Comparison of ENCODE assay signal across 8 cellular contexts in genomic region chr19:37906868-37907734, GRCh38. TPM values are rescaled to one million over a fixed set of nuclear protein-coding genes. Genes with fewer than 3 reads are reported as not detected.
DNase-seq lines count a peak whose midpoint lies in the region; ATAC-seq and TF ChIP-seq lines count a peak whose summit lies in the region.

Gene SIPA1L3, plus strand, starts transcription at chr19:37907208. Its CDS starts 174,358 bp downstream, at chr19:38081566.

- peaks cover 34% of the 10 kb centered on the region for H3K4me1 Mint-ChIP-seq in GM23338
- peaks cover 15% of the 10 kb centered on the region for H3K4me1 Mint-ChIP-seq in activated T-helper 17 cell treated with anti-CD3 and anti-CD28 coated beads, Interleukin-2, amount 50 U/mL, for 72 hours
- H3K4me1 Mint-ChIP-seq in natural killer cell: peaks cover 19 to 25% of the 10 kb centered on the region in 2 donors

- H3K36me3 ChIP-seq in DOHH2 (ENCODE audit: control insufficient read depth, low read length) (peaks cover 12% of the 10 kb centered on the region), GM23338 (ENCODE audit: insufficient read depth) (no peaks in the 10 kb centered on the region)

- no peaks in the 10 kb centered on the region for H3K27me3 ChIP-seq in DOHH2 (ENCODE audit: control insufficient read depth, low read length)
- no peaks in the 10 kb centered on the region for H3K27me3 ChIP-seq in GM23338 (ENCODE audit: insufficient read depth)

- intact Hi-C loops in natural killer cell (cut with micrococcal nuclease): loop anchor here (1.0 to 10.0 kb wide), 6 partner anchors 142 to 536 kb away; partner anchors contain the start of genes DPF1, KCNK6, PSMD8 and YIF1B

- H3K9me2 ChIP-seq in DOHH2 (replicated peaks; ENCODE audit: control insufficient read depth, low read length) (no peaks in the 10 kb centered on the region), GM23338 (ENCODE audit: insufficient read depth) (no peaks in the 10 kb centered on the region)

- H4K20me1 ChIP-seq in DOHH2 (ENCODE audit: control insufficient read depth, insufficient read depth, low read depth, low read length) (no peaks in the 10 kb centered on the region), GM23338 (replicated peaks; ENCODE audit: insufficient read depth) (no peaks in the 10 kb centered on the region; the same call in 1 of the 2 replicates)

- H3F3A ChIP-seq in DOHH2 (ENCODE audit: control insufficient read depth, insufficient read depth) (peaks cover 11% of the 10 kb centered on the region; the same call in 1 of the 2 replicates), GM23338 (replicated peaks; ENCODE audit: low read depth) (peaks cover 13% of the 10 kb centered on the region; the same call in 1 of the 2 replicates)

- TF ChIP-seq CTCF in DOHH2 (IDR thresholded peaks at IDR 0.05; ENCODE audit: low read depth, low read length, poor library complexity, severe bottlenecking) (no peak), GM23338 (conservative IDR thresholded peaks at IDR 0.05; ENCODE audit: low read depth in 2 of 2) (no peak), fibroblast of mammary gland (conservative IDR thresholded peaks at IDR 0.05; ENCODE audit: control insufficient read depth, insufficient read depth, low read depth, low read length) (no peak), natural killer cell (IDR thresholded peaks at IDR 0.05) (no peak)

- peak within 1 kb of the TSS; percentile 86 for H2AFZ ChIP-seq in GM23338

- H3K79me2 ChIP-seq in DOHH2 (ENCODE audit: control insufficient read depth, low read length) (peaks cover 51% of the 10 kb centered on the region), GM23338 (replicated peaks; ENCODE audit: insufficient read depth) (peaks cover 47% of the 10 kb centered on the region)

- H3K4me2 ChIP-seq in DOHH2 (ENCODE audit: low read length): peak within 1 kb of the TSS; percentile 95
- H3K4me2 ChIP-seq in GM23338: peak within 1 kb of the TSS; percentile 78

- peak; percentile 90 for ATAC-seq in GM23338
- ATAC-seq in activated T-helper 17 cell treated with anti-CD3 and anti-CD28 coated beads, Interleukin-2, amount 50 U/mL, for 72 hours (replicated peaks): peak; percentile 97
- ATAC-seq in natural killer cell: peak; percentile 98 to 99 (median 98)
- peak; percentile 99 for ATAC-seq in stimulated activated naive CD8-positive, alpha-beta T cell treated with anti-CD3 and anti-CD28 coated beads, Interleukin-15, Interleukin-2, amounts not matched to agents 100 U/mL and 50 U/mL, for 24 hours

- H3K4me1 ChIP-seq in DOHH2 (ENCODE audit: control insufficient read depth, low read length) (peaks cover 69% of the 10 kb centered on the region), GM23338 (ENCODE audit: insufficient read depth) (peaks cover 35% of the 10 kb centered on the region)

- H3K36me3 Mint-ChIP-seq in GM23338 (ENCODE audit: low read depth) (no peaks in the 10 kb centered on the region), natural killer cell (no peaks in the 10 kb centered on the region)
- H3K36me3 Mint-ChIP-seq in activated T-helper 17 cell treated with anti-CD3 and anti-CD28 coated beads, Interleukin-2, amount 50 U/mL, for 72 hours (ENCODE audit: low read depth): no peaks in the 10 kb centered on the region

- H3K9me3 Mint-ChIP-seq in GM23338 (no peaks in the 10 kb centered on the region; the same call in 2 of the 3 replicates), natural killer cell (no peaks in the 10 kb centered on the region)
- no peaks in the 10 kb centered on the region for H3K9me3 Mint-ChIP-seq in activated T-helper 17 cell treated with anti-CD3 and anti-CD28 coated beads, Interleukin-2, amount 50 U/mL, for 72 hours

- H3K27ac Mint-ChIP-seq in GM23338 (peak within 1 kb of the TSS; percentile 98), natural killer cell (peak within 1 kb of the TSS; percentile 18 to 87)
- H3K27ac Mint-ChIP-seq in activated T-helper 17 cell treated with anti-CD3 and anti-CD28 coated beads, Interleukin-2, amount 50 U/mL, for 72 hours: peak within 1 kb of the TSS; percentile 68

- peak; percentile 99 for DNase-seq in GM23338 (ENCODE audit: low spot score)
- DNase-seq in LHCN-M2 (ENCODE audit: low read depth): peak; percentile 94
- peak; percentile 92 for DNase-seq in RPMI8226
- DNase-seq in fibroblast of mammary gland (ENCODE audit: low read depth): peak; percentile 92
- DNase-seq in natural killer cell: peak; percentile 85
- DNase-seq in stimulated activated naive CD8-positive, alpha-beta T cell treated with anti-CD3 and anti-CD28 coated beads, Interleukin-15, Interleukin-2, amounts not matched to agents 100 U/mL and 50 U/mL, for 24 hours: peak; percentile 92

- H3K4me3 ChIP-seq in DOHH2 (ENCODE audit: low read length) (peak within 1 kb of the TSS; percentile 87), GM23338 (peak within 1 kb of the TSS; percentile 92), fibroblast of mammary gland (ENCODE audit: control insufficient read depth, low read depth, low read length) (peak within 1 kb of the TSS; percentile 95)

- H3K4me3 Mint-ChIP-seq in GM23338 (peak within 1 kb of the TSS; percentile 86), natural killer cell (peak within 1 kb of the TSS; percentile 93)
- peak within 1 kb of the TSS; percentile 78 for H3K4me3 Mint-ChIP-seq in activated T-helper 17 cell treated with anti-CD3 and anti-CD28 coated beads, Interleukin-2, amount 50 U/mL, for 72 hours

- H3K27me3 Mint-ChIP-seq in GM23338 (ENCODE audit: insufficient read depth, low read depth, poor library complexity) (peaks cover 2% of the 10 kb centered on the region), natural killer cell (ENCODE audit: low read depth in 2 of 2) (no peaks in the 10 kb centered on the region)
- H3K27me3 Mint-ChIP-seq in activated T-helper 17 cell treated with anti-CD3 and anti-CD28 coated beads, Interleukin-2, amount 50 U/mL, for 72 hours: no peaks in the 10 kb centered on the region

- H3K27ac ChIP-seq in DOHH2 (ENCODE audit: low read depth, low read length) (peak within 1 kb of the TSS; percentile 83), GM23338 (ENCODE audit: low read depth) (peak within 1 kb of the TSS; percentile 90)

- H3K9me3 ChIP-seq in DOHH2 (ENCODE audit: control insufficient read depth, insufficient read depth, low read length): no peaks in the 10 kb centered on the region

TF ChIP-seq in GM23338, 12 proteins besides CTCF, POLR2A, EP300 and RAD21:
- 0 out of 2 replicates have a peak, but pooled peaks have one; percentile 55 for TF ChIP-seq POLR2AphosphoS5 (IDR thresholded peaks at IDR 0.05; ENCODE audit: low read depth)
- no peak for TF ChIP-seq STAT1 (IDR thresholded peaks at IDR 0.05; ENCODE audit: unreplicated experiment)
- peak; percentile 98 for TF ChIP-seq ETS1 (IDR thresholded peaks at IDR 0.05)

RNA-seq across cellular contexts. Expression of gene SIPA1L3, which starts in this region (rescaled TPM):
- total RNA-seq in GM23338 (2014; rRNA removed; shearing (Covaris generic)): 42.3 and 54.1 TPM in 2 replicates
- 7.6 and 15.7 TPM in 2 replicates for polyA plus RNA-seq in GM23338 (2016; fragmentation: Nextera tagmentation; extraction: Ambion mirVana)
- 30.4 and 32.8 TPM in 2 replicates for total RNA-seq in LHCN-M2 (2014; rRNA removed)
- polyA plus RNA-seq in LHCN-M2 (2012): 19.2 TPM
- total RNA-seq in activated T-helper 17 cell treated with anti-CD3 and anti-CD28 coated beads, Interleukin-2, amount 50 U/mL, for 72 hours: 10 to 100 TPM; 19.5 to 21.4 TPM
- 10 to 100 TPM; 34.4 to 35.8 (median 35.4) TPM for total RNA-seq in natural killer cell

Comparison
In these comparisons a context has a peak if more than half of its experiments do, and no peak if none do; other contexts are left out.
1. Peak in every context shown above with its lines: DNase-seq, ATAC-seq, H3K4me3 ChIP-seq and H3K27ac ChIP-seq.